Comparison of ENCODE assay signal across 8 cellular contexts in the genomic region with DNA sequence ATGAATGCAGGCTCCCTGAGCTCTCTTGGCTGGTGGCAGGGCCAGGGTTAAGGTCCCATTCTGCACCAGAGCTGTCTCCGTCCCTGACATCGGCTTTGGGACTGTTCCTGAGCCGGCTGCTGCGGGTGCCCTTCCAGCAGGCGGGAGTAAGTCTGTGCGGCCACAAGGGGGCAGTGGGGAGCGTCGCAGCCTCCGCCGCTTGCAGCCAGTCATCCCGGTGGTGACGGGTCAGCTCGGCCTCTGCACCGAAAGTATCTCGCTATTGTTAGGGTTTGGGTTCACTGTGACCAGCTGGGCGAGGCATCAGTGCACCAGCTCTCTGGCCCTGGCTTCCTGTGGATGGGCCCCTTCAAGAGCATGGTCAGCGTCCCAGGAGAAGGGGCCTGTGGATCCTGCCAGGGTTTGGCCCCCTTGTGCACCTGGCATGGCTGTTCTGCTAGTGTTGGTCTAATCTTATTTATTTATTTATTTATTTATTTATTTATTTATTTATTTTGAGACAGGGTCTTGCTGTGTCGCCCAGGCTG. TPM values are rescaled to one million over a fixed set of nuclear protein-coding genes. Genes with fewer than 3 reads are reported as not detected.
DNase-seq lines count a peak whose midpoint lies in the region; ATAC-seq, FAIRE-seq and TF ChIP-seq lines count a peak whose summit lies in the region.

No MANE protein-coding gene starts in this region.

- CTCF ChIA-PET in AG04450 (lab: Charles Lee) = interaction anchor here (0.5 to 4.0 kb wide), 20 partner anchors 9 to 1779 kb away, joined by 3 to 69 read pairs (median 6); a partner anchor contains a TSS

- POLR2A ChIA-PET in AG04450 (lab: Yijun Ruan, JAX) = interaction anchor here (0.6 to 1.2 kb wide), 3 partner anchors 11 to 26 kb away, joined by 3 to 4 read pairs (median 4); no protein-coding TSS in a partner anchor

- FAIRE-seq in kidney (lab: Jason Lieb, UNC) = no peak

- H3K4me1 ChIP-seq in kidney (ENCODE audit: control insufficient read depth in 1 of 2, insufficient read depth in 1 of 2, low read depth in 1 of 2, low read length in 2 of 2) = peaks cover 20 to 32% of the 10 kb centered on the region in 2 donors

- H3K4me3 ChIP-seq in AG04450 (ENCODE audit: low read depth, low read length) (peak overlapping the region; percentile 31), kidney (ENCODE audit: low read length in 2 of 2) (peak overlapping the region; percentile 21 to 32)

- peak overlapping the region in 1 of 2 donors; percentile 26 for H3K9ac ChIP-seq in kidney (ENCODE audit: low read length in 2 of 2)

- ATAC-seq in GM19035 (IDR thresholded peaks at IDR 0.05; ENCODE audit: unreplicated experiment) (peak; percentile 55), GM18868 (IDR thresholded peaks at IDR 0.05; ENCODE audit: unreplicated experiment) (no peak)

- peak overlapping the region; percentile 39 for H3K27ac ChIP-seq in AG04450 (ENCODE audit: low read depth, low read length)
- peak overlapping the region; percentile 70 for H3K27ac ChIP-seq in caudate nucleus (ENCODE audit: low read depth, low read length)
- no peak overlapping the region for H3K27ac ChIP-seq in kidney (ENCODE audit: low read depth in 2 of 2, low read length in 2 of 2)

- DNase-seq in AG04450 (ENCODE audit: low read depth, low spot score) (peak; percentile 53), NCI-H146 (lab: John Stamatoyannopoulos, UW) (peak; percentile 67), caudate nucleus (lab: John Stamatoyannopoulos, UW) (peak in 58 of 61 donors; percentile 28 to 85 (median 68)), kidney (peak; percentile 90)
- peak; percentile 51 to 60 (median 54) for DNase-seq in activated CD4-positive, CD25-positive, alpha-beta regulatory T cell (lab: John Stamatoyannopoulos, UW)
- DNase-seq in stimulated activated CD4-positive, alpha-beta T cell treated with anti-CD3 and anti-CD28 coated beads, Interleukin-15, amount 100 ng/mL, for 24 hours = peak; percentile 86

- H3K27me3 ChIP-seq in AG04450 (ENCODE audit: control insufficient read depth, insufficient read depth, low read length) = no peaks in the 10 kb centered on the region

- no peaks in the 10 kb centered on the region; the same call in 1 of the 2 replicates for H3K9me3 ChIP-seq in AG04450 (ENCODE audit: control insufficient read depth, insufficient read depth, low read length)
- no peaks in the 10 kb centered on the region for H3K9me3 ChIP-seq in kidney (ENCODE audit: control insufficient read depth in 1 of 2, low read length in 2 of 2)

- intact Hi-C loops in kidney (cut with DNase I) = no loop called here

- no peaks in the 10 kb centered on the region for H3K36me3 ChIP-seq in kidney (ENCODE audit: control insufficient read depth in 1 of 2, insufficient read depth in 2 of 2, low read length in 2 of 2)

- TF ChIP-seq CTCF in AG04450 (IDR thresholded peaks at IDR 0.05; ENCODE audit: low read depth, low read length) (peak; percentile 99), kidney (IDR thresholded peaks at IDR 0.05; ENCODE audit: borderline replicate concordance, extremely low read depth, insufficient read depth) (peak; percentile 89)

RNA-seq across cellular contexts. Expression of a gene that starts 15.1 kb away (rescaled TPM):
- polyA plus RNA-seq in AG04450 (2011; rRNA removed) = 97.3 and 164 TPM in 2 replicates
- 14.0 and 16.8 TPM in 2 replicates for polyA minus RNA-seq in AG04450 (2011; rRNA and poly(A)+ RNA removed)
- total RNA-seq in kidney = 146 TPM
- polyA plus RNA-seq in kidney (ENCODE audit: insufficient read depth, low read depth, low replicate concordance) = 894 TPM

RNA-seq across cellular contexts. Expression of a gene that starts 26.2 kb away (rescaled TPM):
- polyA plus RNA-seq in AG04450 (2011; rRNA removed) (not detected in 2 replicates), kidney (ENCODE audit: insufficient read depth, low read depth, low replicate concordance) (not detected)
- not detected in 2 replicates for polyA minus RNA-seq in AG04450 (2011; rRNA and poly(A)+ RNA removed)
- 0.76 TPM for total RNA-seq in kidney

RNA-seq across cellular contexts. Expression of a gene that starts 27.3 kb away (rescaled TPM):
- 59.6 and 70.2 TPM in 2 replicates for polyA plus RNA-seq in AG04450 (2011; rRNA removed)
- 113 and 191 TPM in 2 replicates for polyA minus RNA-seq in AG04450 (2011; rRNA and poly(A)+ RNA removed)
- total RNA-seq in kidney = 132 TPM
- polyA plus RNA-seq in kidney (ENCODE audit: insufficient read depth, low read depth, low replicate concordance) = 280 TPM

RNA-seq across cellular contexts. Expression of a gene that starts 38.5 kb away (rescaled TPM):
- 80.6 and 88.3 TPM in 2 replicates for polyA plus RNA-seq in AG04450 (2011; rRNA removed)
- polyA minus RNA-seq in AG04450 (2011; rRNA and poly(A)+ RNA removed) = 48.1 and 49.1 TPM in 2 replicates
- 77.9 TPM for total RNA-seq in kidney
- polyA plus RNA-seq in kidney (ENCODE audit: insufficient read depth, low read depth, low replicate concordance) = 122 TPM

Comparison
In these comparisons a context has a peak if more than half of its experiments do, and no peak if none do; other contexts are left out.
1. H3K27ac ChIP-seq: peak in AG04450 (single experiment) and caudate nucleus (single experiment); none in kidney (0 of 2).
2. Peak in every context shown above with its lines, with median percentiles within 50 percentile points of each other: DNase-seq.